ENCODE assay signal across 8 cellular contexts in the genomic region with DNA sequence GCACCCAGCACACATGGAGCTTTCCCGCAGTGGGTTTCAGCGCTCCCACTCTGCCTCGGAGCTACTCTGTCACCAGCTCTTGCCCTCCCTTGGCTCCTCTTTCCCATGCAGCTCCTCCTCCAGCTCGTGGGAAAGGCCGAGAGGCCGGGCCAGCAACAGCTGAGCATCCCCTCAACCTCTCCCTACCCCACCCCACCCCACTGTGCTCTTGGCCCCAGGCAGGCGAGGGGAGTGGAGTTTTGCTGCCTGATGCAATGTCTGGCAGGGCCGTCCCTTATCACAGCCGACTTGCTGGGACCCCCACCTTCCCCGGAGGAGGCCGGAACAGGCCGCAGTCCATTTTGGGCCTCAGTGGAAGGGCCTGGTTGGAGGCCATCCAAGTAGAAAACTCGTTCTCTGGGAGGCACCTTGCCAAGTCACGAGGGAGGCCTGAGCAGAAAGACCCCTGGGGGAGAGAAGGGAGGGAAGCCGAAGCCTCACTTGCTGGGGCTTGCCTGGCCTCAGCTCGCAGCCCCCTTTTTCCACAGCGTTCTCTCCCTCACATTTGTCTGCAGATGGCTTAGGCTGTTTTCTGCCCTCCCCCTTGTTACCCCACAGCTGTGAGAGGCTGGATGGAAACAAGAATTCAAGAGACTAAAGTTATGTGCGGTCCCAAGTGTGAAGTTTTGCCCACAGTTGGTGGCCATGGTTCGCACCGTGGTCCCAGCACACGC. TPM values are rescaled to one million over a fixed set of nuclear protein-coding genes. Genes with fewer than 3 reads are reported as not detected.
DNase-seq lines count a peak whose midpoint lies in the region; ATAC-seq and TF ChIP-seq lines count a peak whose summit lies in the region.

No MANE protein-coding gene starts in this region.

- peak; percentile 91 to 93 for ATAC-seq in right cardiac atrium
- ATAC-seq in HG03095 (IDR thresholded peaks at IDR 0.05; ENCODE audit: unreplicated experiment) = no peak

- no peaks in the 10 kb centered on the region for H3K9me3 ChIP-seq in right cardiac atrium (ENCODE audit: control insufficient read depth, low read length)

- H3K27me3 ChIP-seq in right cardiac atrium (ENCODE audit: control insufficient read depth, insufficient read depth) = no peaks in the 10 kb centered on the region

- peak overlapping the region; percentile 85 for H3K27ac ChIP-seq in right cardiac atrium (ENCODE audit: low read length)

- WGBS in right cardiac atrium = 23% methylated on average over 21 of the region's 21 CpGs

- H3K4me3 ChIP-seq in right cardiac atrium (ENCODE audit: low read length) (no peak overlapping the region), retinal pigment epithelial cell (ENCODE audit: low read length) (no peak overlapping the region)

- DNase-seq in Daoy (ENCODE audit: low read depth) (peak; percentile 25), anterior cingulate cortex (lab: John Stamatoyannopoulos, UW) (peak in 51 of 58 donors; percentile 33 to 84 (median 65)), right cardiac atrium (peak; percentile 92 to 96 (median 96)), retinal pigment epithelial cell (ENCODE audit: low read depth) (peak; percentile 56), NCI-H82 (lab: John Stamatoyannopoulos, UW) (no peak), COLO829 (ENCODE audit: low spot score) (no peak), HT-29 (ENCODE audit: low spot score) (no peak)

- H3K4me1 ChIP-seq in right cardiac atrium (ENCODE audit: control insufficient read depth, insufficient read depth, low read length) = peaks cover 30% of the 10 kb centered on the region

- intact Hi-C loops in right cardiac atrium (cut with DNase I) = no loop called here

- TF ChIP-seq CTCF in retinal pigment epithelial cell (conservative IDR thresholded peaks at IDR 0.05; ENCODE audit: low read depth, low read length) = no peak

RNA-seq across cellular contexts. Expression of a gene that starts 35.3 kb away (rescaled TPM):
- total RNA-seq in Daoy (2014; rRNA removed; shearing (Covaris generic)) = 6.8 and 7.5 TPM in 2 replicates
- total RNA-seq in right cardiac atrium = 10 to 100 TPM; 19.8 to 37.0 (median 23.3) TPM
- polyA plus RNA-seq in right cardiac atrium = 14.9 TPM
- 12.3 and 14.1 TPM in 2 replicates for total RNA-seq in HT-29 (2014; rRNA removed; shearing (Covaris generic))

Comparison
In these comparisons a context has a peak if more than half of its experiments do, and no peak if none do; other contexts are left out.
1. DNase-seq: peak in Daoy (single experiment), anterior cingulate cortex (51 of 58), right cardiac atrium (3 of 3) and retinal pigment epithelial cell (single experiment); none in NCI-H82 (single experiment), COLO829 (single experiment) and HT-29 (single experiment).